In genomic region chr19:17999685-18000479, GRCh38 we compare ENCODE assay signal across 8 cellular contexts. TPM values are rescaled to one million over a fixed set of nuclear protein-coding genes. Genes with fewer than 3 reads are reported as not detected.
DNase-seq lines count a peak whose midpoint lies in the region; ATAC-seq and TF ChIP-seq lines count a peak whose summit lies in the region.

No MANE protein-coding gene starts in this region.

- POLR2A ChIA-PET in CD4-positive, alpha-beta T cell (lab: Charles Lee) = interaction anchor here (0.6 to 2.7 kb wide), 21 partner anchors 13 to 280 kb away, joined by 3 to 19 read pairs (median 6); partner anchors contain the start of genes CCDC124, FCHO1, IL12RB1 and JAK3

- peak overlapping the region; percentile 85 for H3K4me3 Mint-ChIP-seq in CD4-positive, alpha-beta T cell

- H3K4me1 Mint-ChIP-seq in CD4-positive, alpha-beta T cell (ENCODE audit: low read depth) = peaks cover 28% of the 10 kb centered on the region

- H2AFZ ChIP-seq in parathyroid adenoma = peak overlapping the region; percentile 87

- intact Hi-C loops in CD4-positive, alpha-beta T cell (cut with DNase I, micrococcal nuclease) = loop anchor here (1.0 to 5.0 kb wide), 5 partner anchors 117 to 298 kb away; partner anchors contain the start of genes RPL18A (in 2 of the 2) and PIK3R2 (in 1 of the 2)

- no peaks in the 10 kb centered on the region for H3K36me3 ChIP-seq in parathyroid adenoma (ENCODE audit: control insufficient read depth, insufficient read depth, low read length)

- H3K27ac Mint-ChIP-seq in CD4-positive, alpha-beta T cell = peak overlapping the region; percentile 98

- H3K27ac ChIP-seq in CD4-positive, alpha-beta T cell (ENCODE audit: low read depth, low read length) = peak overlapping the region; percentile 95
- H3K27ac ChIP-seq in coronary artery (peak overlapping the region; percentile 96), parathyroid adenoma (peak overlapping the region; percentile 70)

- H3K9ac ChIP-seq in parathyroid adenoma = no peak overlapping the region

- H3K4me3 ChIP-seq in coronary artery = peak overlapping the region; percentile 95
- no peak overlapping the region for H3K4me3 ChIP-seq in parathyroid adenoma (ENCODE audit: low read depth, low read length)

- H3K27me3 Mint-ChIP-seq in CD4-positive, alpha-beta T cell = peaks cover 4% of the 10 kb centered on the region

- no peaks in the 10 kb centered on the region for H3K9me3 ChIP-seq in CD4-positive, alpha-beta T cell (ENCODE audit: control insufficient read depth, low read length)
- H3K9me3 ChIP-seq in parathyroid adenoma (ENCODE audit: control insufficient read depth, low read length) = no peaks in the 10 kb centered on the region

- peaks cover 5% of the 10 kb centered on the region for H3K79me2 ChIP-seq in parathyroid adenoma

- TF ChIP-seq CTCF in CD4-positive, alpha-beta T cell (IDR thresholded peaks at IDR 0.05) = no peak
- TF ChIP-seq CTCF in coronary artery (IDR thresholded peaks at IDR 0.05) (no peak), parathyroid adenoma (IDR thresholded peaks at IDR 0.05) (no peak)

- CTCF ChIA-PET in CD4-positive, alpha-beta T cell (lab: Charles Lee) = interaction anchor here (0.8 to 2.6 kb wide), 6 partner anchors 21 to 394 kb away, joined by 3 to 14 read pairs (median 4); partner anchors contain the start of genes CCDC124 and RPL18A

- no peaks in the 10 kb centered on the region for H3K9me3 Mint-ChIP-seq in CD4-positive, alpha-beta T cell

- peaks cover 3% of the 10 kb centered on the region for H3K4me1 ChIP-seq in parathyroid adenoma

- H3K27me3 ChIP-seq in CD4-positive, alpha-beta T cell (ENCODE audit: control insufficient read depth, insufficient read depth, low read length) = no peaks in the 10 kb centered on the region
- no peaks in the 10 kb centered on the region for H3K27me3 ChIP-seq in parathyroid adenoma (ENCODE audit: control insufficient read depth, insufficient read depth, low read length)

- no peak for ATAC-seq in CD4-positive, alpha-beta T cell (ENCODE audit: poor library complexity)
- no peak for ATAC-seq in GM21528 (IDR thresholded peaks at IDR 0.05; ENCODE audit: low FRiP score, unreplicated experiment)

- no peak for DNase-seq in CD4-positive, alpha-beta T cell
- peak; percentile 93 for DNase-seq in OCI-M1 (lab: John Stamatoyannopoulos, UW)
- peak; percentile 77 for DNase-seq in coronary artery (ENCODE audit: low spot score)
- no peak for DNase-seq in COLO668 (lab: John Stamatoyannopoulos, UW; ENCODE audit: unreplicated experiment)
- DNase-seq in activated CD4-positive, CD25-positive, alpha-beta regulatory T cell (lab: John Stamatoyannopoulos, UW) = no peak
- no peak for DNase-seq in activated CD4-positive, CD25-positive, alpha-beta regulatory T cell treated with anti-CD3 and anti-CD28 coated beads, Interleukin-2, amount 50 U/mL, for 72 hours

- H3K36me3 Mint-ChIP-seq in CD4-positive, alpha-beta T cell (ENCODE audit: low read depth) = peaks cover 6% of the 10 kb centered on the region

- no peak overlapping the region for H3K4me2 ChIP-seq in parathyroid adenoma (ENCODE audit: low read length)

RNA-seq across cellular contexts. Expression of gene ARRDC2, which starts 8.1 kb away (rescaled TPM):
- 100 to 1,000 TPM; 325 to 341 TPM for total RNA-seq in CD4-positive, alpha-beta T cell

RNA-seq across cellular contexts. Expression of gene KCNN1, which starts 33.0 kb away (rescaled TPM):
- total RNA-seq in CD4-positive, alpha-beta T cell = not detected

Comparison
In these comparisons a context has a peak if more than half of its experiments do, and no peak if none do; other contexts are left out.
1. DNase-seq: peak in OCI-M1 (single experiment) and coronary artery (single experiment); none in CD4-positive, alpha-beta T cell (0 of 10), COLO668 (single experiment), activated CD4-positive, CD25-positive, alpha-beta regulatory T cell (0 of 4) and activated CD4-positive, CD25-positive, alpha-beta regulatory T cell treated with anti-CD3 and anti-CD28 coated beads, Interleukin-2, amount 50 U/mL, for 72 hours (single experiment).
2. Peak in every context shown above with its lines, with median percentiles within 50 percentile points of each other: H3K27ac ChIP-seq.